19 cellular contexts compared by ENCODE assay signal in genomic region chr5:89628876-89629635, GRCh38.
DNase-seq lines count a peak whose midpoint lies in the region; TF ChIP-seq lines count a peak whose summit lies in the region.
"Had no signal": no experiment of that assay in that cellular context is flagged by ENCODE, and none has a peak within 500 bp of the region (broad histone marks: within the 10 kb centered on the region; RNA-seq: fewer than 3 reads in every experiment).

No MANE protein-coding gene starts in this region.

- H3K4me3 ChIP-seq in AG10803 (ENCODE audit: low read length) = no peak overlapping the region
- H3K4me3 ChIP-seq in astrocyte of the cerebellum (ENCODE audit: low read depth, low read length) = no peak overlapping the region
- no peak overlapping the region for H3K4me3 ChIP-seq in fibroblast of villous mesenchyme (ENCODE audit: low read depth, low read length)
- H3K4me3 ChIP-seq: A549; BLaER1 treated with 17β-estradiol and CSF1 and Interleukin-3, amounts not matched to agents 10 nM and 100 nM; PC-9; SJSA1 had no signal

- TF ChIP-seq CTCF in AG10803 (conservative IDR thresholded peaks at IDR 0.05; ENCODE audit: low read length) (no peak), astrocyte of the cerebellum (IDR thresholded peaks at IDR 0.05; ENCODE audit: low read depth, low read length, missing control alignments) (no peak), fibroblast of villous mesenchyme (IDR thresholded peaks at IDR 0.05; ENCODE audit: insufficient read depth, low read depth, low read length) (no peak)

- in situ Hi-C loops in astrocyte of the cerebellum (cut with HindIII; ENCODE audit: low sequenced_read_pairs) = no loop called here

- DNase-seq in AG10803 (ENCODE audit: low read depth) (peak; percentile 12), LHCN-M2 (ENCODE audit: low read depth) (peak; percentile 61), astrocyte of the cerebellum (ENCODE audit: low read depth) (peak; percentile 15), fibroblast of villous mesenchyme (ENCODE audit: low read depth) (peak; percentile 16), HK-2 (ENCODE audit: unreplicated experiment) (no peak), inferior parietal cortex (ENCODE audit: extremely low spot score) (no peak), HUDEP-2 (lab: John Stamatoyannopoulos, UW; ENCODE audit: unreplicated experiment in 76 of 76) (no peak)
- DNase-seq in activated CD4-positive, alpha-beta T cell treated with anti-CD3 and anti-CD28 coated beads, Interleukin-2, amount 50 U/mL, for 48 hours = no peak
- DNase-seq: Calu3; CD8-positive, alpha-beta T cell; H9; NCI-H1105 treated with DMSO at 0.1 percent for 48 hours; NCI-H1694 treated with DMSO at 0.1 percent for 48 hours; NCI-H510A; PC-9; SW 1271 had no signal

Comparison
In these comparisons a context has a peak if more than half of its experiments do, and no peak if none do; other contexts are left out.
1. DNase-seq: peak in AG10803 (single experiment), LHCN-M2 (single experiment), astrocyte of the cerebellum (single experiment) and fibroblast of villous mesenchyme (single experiment); none in HK-2 (single experiment), inferior parietal cortex (single experiment), HUDEP-2 (0 of 76) and activated CD4-positive, alpha-beta T cell treated with anti-CD3 and anti-CD28 coated beads, Interleukin-2, amount 50 U/mL, for 48 hours (0 of 2).